26 cellular contexts compared by ENCODE assay signal in the genomic region with DNA sequence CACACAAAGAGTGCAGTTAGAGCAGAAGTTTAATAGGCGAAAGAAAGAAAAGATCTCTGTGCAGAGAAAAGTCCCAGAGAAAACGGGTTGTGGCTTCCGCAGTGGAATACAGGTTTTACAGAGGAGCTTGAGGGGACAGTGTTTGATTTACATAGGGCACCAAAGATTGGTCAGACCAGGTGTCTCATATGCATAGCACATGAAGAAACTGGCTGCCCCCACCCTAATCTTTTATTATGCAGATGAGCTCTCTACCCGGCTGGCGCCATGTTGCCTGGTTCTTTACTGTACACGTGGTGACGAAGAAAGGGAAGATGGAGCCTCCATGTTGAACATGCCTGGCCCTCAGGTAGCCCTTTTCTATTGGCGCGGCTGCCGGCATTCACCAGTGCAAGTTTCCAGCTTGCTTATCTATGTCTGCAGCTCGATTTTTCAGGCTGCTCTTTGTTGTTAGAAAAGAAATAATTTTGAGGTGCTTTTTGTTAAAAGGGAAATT.
"Had no signal": no experiment of that assay in that cellular context is flagged by ENCODE, and none has a peak within 500 bp of the region (broad histone marks: within the 10 kb centered on the region; RNA-seq: fewer than 3 reads in every experiment).

No MANE protein-coding gene starts in this region.

- H3K9me3 ChIP-seq: adrenal gland, body of pancreas, colonic mucosa, ovary, right lobe of liver, thoracic aorta had no signal

- FAIRE-seq: frontal cortex, keratinocyte, urothelium cell line had no signal

- H3K79me2 ChIP-seq: hepatocyte had no signal

- DNase-seq: activated CD4-positive, alpha-beta memory T cell treated with anti-CD3 and anti-CD28 coated beads for 36 hours; activated CD4-positive, alpha-beta T cell treated with anti-CD3 and anti-CD28 coated beads, Interleukin-2, amount 10 ng/mL, durations not matched to agents 24 days and 14 days; activated CD4-positive, CD25-positive, alpha-beta regulatory T cell treated with anti-CD3 and anti-CD28 coated beads, Interleukin-2, amount 50 U/mL, for 72 hours; activated CD8-positive, alpha-beta memory T cell treated with anti-CD3 and anti-CD28 coated beads, Interleukin-2, amount 50 U/mL, for 4 hours; activated effector memory CD4-positive, alpha-beta T cell treated with anti-CD3 and anti-CD28 coated beads, Interleukin-2, amount 50 U/mL, for 16 hours; activated naive CD4-positive, alpha-beta T cell treated with anti-CD3 and anti-CD28 coated beads for 36 hours; activated naive CD8-positive, alpha-beta T cell treated with anti-CD3 and anti-CD28 coated beads for 36 hours; activated T-cell treated with anti-CD3 and anti-CD28 coated beads, Interleukin-2, amount 50 U/mL, for 1 hour; adrenal gland; aorta; body of pancreas; cerebellar nuclear complex; colonic mucosa; effector memory CD4-positive, alpha-beta T cell; glutamatergic neuron; left colon; naive thymus-derived CD4-positive, alpha-beta T cell; ovary; right lobe of liver; stimulated activated CD4-positive, alpha-beta T cell treated with anti-CD3 and anti-CD28 coated beads, Interleukin-2, amount 100 ng/mL, for 48 hours; stimulated activated naive CD4-positive, alpha-beta T cell treated with Interleukin-2 at 50 U/mL for 16 hours had no signal

- H3K27me3 ChIP-seq: adrenal gland, body of pancreas, colonic mucosa, hepatocyte, ovary, right lobe of liver had no signal

- H3K4me3 ChIP-seq: adrenal gland, body of pancreas, colonic mucosa, hepatocyte, ovary, right lobe of liver, thoracic aorta had no signal

- H3K36me3 ChIP-seq: adrenal gland, colonic mucosa, ovary, right lobe of liver, thoracic aorta had no signal

- H3K4me2 ChIP-seq: hepatocyte had no signal

- ATAC-seq: body of pancreas; left colon; naive thymus-derived CD4-positive, alpha-beta T cell; right lobe of liver had no signal

- H3K4me1 ChIP-seq: adrenal gland, body of pancreas, colonic mucosa, right lobe of liver had no signal

- H2AFZ ChIP-seq: hepatocyte had no signal

- H3K27ac ChIP-seq: adrenal gland, body of pancreas, colonic mucosa, hepatocyte, ovary, right lobe of liver, thoracic aorta had no signal
